ENCODE assay signal across 18 cellular contexts in genomic region chr11:43870981-43871550, GRCh38. TPM values are rescaled to one million over a fixed set of nuclear protein-coding genes. Genes with fewer than 3 reads are reported as not detected.
DNase-seq lines count a peak whose midpoint lies in the region; ATAC-seq and TF ChIP-seq lines count a peak whose summit lies in the region.
"Had no signal": no experiment of that assay in that cellular context is flagged by ENCODE, and none has a peak within 500 bp of the region (broad histone marks: within the 10 kb centered on the region; RNA-seq: fewer than 3 reads in every experiment).

No MANE protein-coding gene starts in this region.

- TF ChIP-seq CTCF in vagina (IDR thresholded peaks at IDR 0.05): no peak

- H3K36me3 ChIP-seq in vagina: no peaks in the 10 kb centered on the region
- H3K36me3 ChIP-seq: BE2C, HAP-1 had no signal

- intact Hi-C loops in vagina (cut with DNase I): no loop called here

- TF ChIP-seq POLR2A in vagina (IDR thresholded peaks at IDR 0.05): no peak

- peak overlapping the region in 4 of 6 donors; percentile 37 to 65 (median 62) for H3K27ac Mint-ChIP-seq in immature natural killer cell

- H3K9me3 ChIP-seq in vagina: no peaks in the 10 kb centered on the region
- H3K9me3 ChIP-seq: BE2C, HAP-1 had no signal

- no peak overlapping the region for H3K4me3 ChIP-seq in vagina
- H3K4me3 ChIP-seq: A549, GM23248, HAP-1 had no signal

- no peaks in the 10 kb centered on the region for H3K4me1 ChIP-seq in vagina
- H3K4me1 ChIP-seq: A549, BE2C, HAP-1 had no signal

- no peak overlapping the region for H3K27ac ChIP-seq in vagina
- H3K27ac ChIP-seq: A549, GM23248 had no signal

- no peaks in the 10 kb centered on the region for H3K27me3 ChIP-seq in vagina
- H3K27me3 ChIP-seq: BE2C had no signal

- H3K4me3 Mint-ChIP-seq in immature natural killer cell: peak overlapping the region in 2 of 5 donors; percentile 3 to 15

- peaks cover 0 to 3% (median 0%) of the 10 kb centered on the region in 6 donors for H3K9me3 Mint-ChIP-seq in immature natural killer cell

- H3K36me3 Mint-ChIP-seq in immature natural killer cell: peaks cover 0 to 7% (median 2%) of the 10 kb centered on the region in 3 donors

- peaks cover 9 to 20% (median 12%) of the 10 kb centered on the region in 3 donors for H3K27me3 Mint-ChIP-seq in immature natural killer cell (ENCODE audit: low read depth in 3 of 3)

- peaks cover 31 to 36% of the 10 kb centered on the region in 2 donors for H3K4me1 Mint-ChIP-seq in immature natural killer cell

- ATAC-seq in GM18498 (IDR thresholded peaks at IDR 0.05; ENCODE audit: unreplicated experiment): no peak
- ATAC-seq: A549 had no signal

- DNase-seq in NCI-H226 (peak; percentile 65), astrocyte of the hippocampus (ENCODE audit: low read depth, low spot score) (peak; percentile 10), immature natural killer cell (no peak), pons (ENCODE audit: low spot score) (peak; percentile 22), vagina (ENCODE audit: extremely low spot score in 2 of 2) (no peak), NCI-H524 treated with DMSO at 0.1 percent for 48 hours (lab: John Stamatoyannopoulos, UW) (no peak), NCI-H2227 (lab: John Stamatoyannopoulos, UW; ENCODE audit: unreplicated experiment) (no peak)
- DNase-seq: BE2C, DMS79, GM23248, Kasumi-1, NCI-H1417, NCI-H187, NCI-H526, SHP77 had no signal

RNA-seq across cellular contexts. Expression of gene ALKBH3, which starts 9.6 kb away (rescaled TPM):
- 10 to 100 TPM; 40.0 to 89.3 (median 49.5) TPM for polyA plus RNA-seq in immature natural killer cell
- 33.4 TPM for total RNA-seq in vagina

Comparison
In these comparisons a context has a peak if more than half of its experiments do, and no peak if none do; other contexts are left out.
1. DNase-seq: peak in NCI-H226 (single experiment), astrocyte of the hippocampus (single experiment) and pons (single experiment); none in immature natural killer cell (0 of 3), vagina (0 of 2), NCI-H524 treated with DMSO at 0.1 percent for 48 hours (single experiment) and NCI-H2227 (single experiment).